ENCODE assay signal across 5 cellular contexts in the genomic region with DNA sequence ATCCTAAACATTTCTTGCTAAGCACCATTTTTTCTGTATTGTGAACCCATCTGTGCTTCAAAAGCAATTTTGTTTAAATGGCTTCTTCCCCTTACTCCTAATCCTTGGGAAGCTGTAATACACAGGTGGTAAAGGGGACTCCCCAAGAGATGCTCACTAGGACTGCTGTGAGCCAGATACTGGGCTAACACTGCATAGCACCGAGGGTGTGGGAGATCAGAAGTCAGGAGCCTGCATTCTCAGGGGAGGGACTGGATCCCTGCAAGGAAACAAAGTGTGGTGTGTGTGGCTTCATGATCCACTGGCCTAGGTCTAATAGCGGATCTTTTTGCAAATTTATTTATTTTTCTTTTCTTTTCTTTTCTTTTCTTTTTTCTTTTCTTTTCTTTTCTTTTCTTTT. TPM values are rescaled to one million over a fixed set of nuclear protein-coding genes. Genes with fewer than 3 reads are reported as not detected.
"Had no signal": no experiment of that assay in that cellular context is flagged by ENCODE, and none has a peak within 500 bp of the region (broad histone marks: within the 10 kb centered on the region; RNA-seq: fewer than 3 reads in every experiment).

No MANE protein-coding gene starts in this region.

RNA-seq across cellular contexts. Expression of gene RNU1-4, which starts 57.7 kb away (rescaled TPM):
- polyA plus RNA-seq: esophagus, lung, right cardiac atrium, sigmoid colon, thymus had no signal
